Comparison of ENCODE assay signal across 31 cellular contexts in the genomic region with DNA sequence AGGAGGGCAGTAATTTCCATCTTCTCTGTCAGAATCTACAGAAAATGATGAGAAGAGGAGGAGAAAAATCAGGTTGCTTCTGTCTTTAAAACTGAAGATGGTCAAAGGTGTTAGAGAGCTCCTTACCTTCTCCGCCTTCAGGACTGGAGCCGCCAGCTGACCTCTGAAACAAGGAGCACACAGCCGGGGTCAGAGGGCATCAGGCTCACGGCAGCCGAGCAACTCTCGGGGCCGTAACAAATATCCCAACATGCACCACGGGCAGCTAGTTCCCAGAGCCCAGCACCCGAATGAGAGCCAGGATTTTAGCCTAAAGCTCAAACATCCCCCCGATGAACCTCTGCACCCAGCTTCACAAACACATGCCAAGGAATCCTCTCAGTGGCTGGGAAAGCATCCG. TPM values are rescaled to one million over a fixed set of nuclear protein-coding genes. Genes with fewer than 3 reads are reported as not detected.
A peak's percentile ranks its signal among the peaks of the same experiment; 100 is the strongest.
DNase-seq lines count a peak whose midpoint lies in the region; ATAC-seq and TF ChIP-seq lines count a peak whose summit lies in the region.
"Had no signal": no experiment of that assay in that cellular context is flagged by ENCODE, and none has a peak within 500 bp of the region (broad histone marks: within the 10 kb centered on the region; RNA-seq: fewer than 3 reads in every experiment).

No MANE protein-coding gene starts in this region.

- intact Hi-C loops in left cardiac atrium (cut with DNase I) = no loop called here

- WGBS in hepatocyte (ENCODE audit: low lambda C conversion rate, missing lambda C conversion rate) = 86% methylated on average over 11 of the region's 11 CpGs

- H3K36me3 ChIP-seq in cardiac muscle cell (peaks cover 10% of the 10 kb centered on the region), hepatocyte (replicated peaks; ENCODE audit: insufficient read depth, low read depth) (no peaks in the 10 kb centered on the region), neural progenitor cell (no peaks in the 10 kb centered on the region)
- H3K36me3 ChIP-seq: ovary had no signal

- ATAC-seq in left cardiac atrium = no peak
- ATAC-seq: activated naive CD4-positive, alpha-beta T cell treated with anti-CD3 and anti-CD28 coated beads, Interleukin-2, amount 50 U/mL, for 72 hours had no signal

- DNase-seq in cardiac muscle cell (ENCODE audit: low read depth in 1 of 2, low spot score in 1 of 2) = no peak
- no peak for DNase-seq in left cardiac atrium
- DNase-seq in hepatocyte (ENCODE audit: low spot score) = no peak
- no peak for DNase-seq in neural progenitor cell (ENCODE audit: low spot score)
- no peak for DNase-seq in NOMO-1 treated with dmso at 0.1 percent for 144 hours (lab: John Stamatoyannopoulos, UW; ENCODE audit: unreplicated experiment)
- no peak for DNase-seq in NCI-H146 (lab: John Stamatoyannopoulos, UW)
- no peak for DNase-seq in islet precursor cell
- DNase-seq: activated CD4-positive, alpha-beta memory T cell treated with anti-CD3 and anti-CD28 coated beads for 36 hours; activated CD4-positive, alpha-beta T cell treated with anti-CD3 and anti-CD28 coated beads for 1 hour; activated CD8-positive, alpha-beta memory T cell treated with anti-CD3 and anti-CD28 coated beads, Interleukin-2, amount 50 U/mL, for 48 hours; activated effector memory CD4-positive, alpha-beta T cell treated with Interleukin-2 at 50 U/mL for 16 hours; AML-193; amygdala; CD4-positive, alpha-beta memory T cell; DMS 273 treated with DMSO at 0.1 percent for 48 hours; EL; H7; immature natural killer cell; mesendoderm; naive B cell; NCI-H1417 treated with DMSO at 0.1 percent for 48 hours; NCI-H345; ovary; retina; SHP77; small intestine; stimulated activated naive CD4-positive, alpha-beta T cell treated with Interleukin-2 at 50 U/mL for 16 hours; testis had no signal

- H3K4me3 ChIP-seq in cardiac muscle cell (no peak overlapping the region), hepatocyte (no peak overlapping the region), neural progenitor cell (no peak overlapping the region)
- H3K4me3 ChIP-seq: ovary, testis had no signal

- no peak overlapping the region for H3K4me3 Mint-ChIP-seq in neural progenitor cell
- H3K4me3 Mint-ChIP-seq: activated CD4-positive, alpha-beta memory T cell treated with anti-CD3 and anti-CD28 coated beads for 36 hours; CD4-positive, alpha-beta memory T cell; immature natural killer cell; T-helper 2 cell treated with Interferon-gamma antibody and Interleukin-4, amounts not matched to agents 5 μg/mL and 100 μg/mL, for 36 hours had no signal

- TF ChIP-seq CTCF in cardiac muscle cell (IDR thresholded peaks at IDR 0.05; ENCODE audit: low read depth, low read length) (no peak), hepatocyte (IDR thresholded peaks at IDR 0.05; ENCODE audit: poor library complexity) (no peak), neural progenitor cell (IDR thresholded peaks at IDR 0.05) (no peak)

- peak overlapping the region; percentile 17 for H3K27ac ChIP-seq in cardiac muscle cell
- peak overlapping the region; percentile 23 for H3K27ac ChIP-seq in hepatocyte
- no peak overlapping the region for H3K27ac ChIP-seq in neural progenitor cell
- H3K27ac ChIP-seq: HL-60, ovary, testis had no signal

- H3K27ac Mint-ChIP-seq in neural progenitor cell = peak overlapping the region; percentile 91
- H3K27ac Mint-ChIP-seq: activated CD4-positive, alpha-beta memory T cell treated with anti-CD3 and anti-CD28 coated beads for 36 hours; T-helper 2 cell treated with Interferon-gamma antibody and Interleukin-4, amounts not matched to agents 5 μg/mL and 100 μg/mL, for 36 hours had no signal

- no peaks in the 10 kb centered on the region for H3K9me2 ChIP-seq in hepatocyte (replicated peaks; ENCODE audit: insufficient read depth)

- H3K9me3 Mint-ChIP-seq in neural progenitor cell = no peaks in the 10 kb centered on the region
- H3K9me3 Mint-ChIP-seq: activated CD4-positive, alpha-beta memory T cell treated with anti-CD3 and anti-CD28 coated beads for 36 hours; activated naive CD4-positive, alpha-beta T cell treated with anti-CD3 and anti-CD28 coated beads, Interleukin-2, amount 50 U/mL, for 72 hours; CD4-positive, alpha-beta memory T cell; immature natural killer cell; naive B cell; T-helper 2 cell treated with Interferon-gamma antibody and Interleukin-4, amounts not matched to agents 5 μg/mL and 100 μg/mL, for 36 hours had no signal

- no peaks in the 10 kb centered on the region for H3K9me3 ChIP-seq in cardiac muscle cell (ENCODE audit: low read depth)
- H3K9me3 ChIP-seq in hepatocyte (ENCODE audit: low read depth) = no peaks in the 10 kb centered on the region
- no peaks in the 10 kb centered on the region for H3K9me3 ChIP-seq in neural progenitor cell (ENCODE audit: low read depth)
- H3K9me3 ChIP-seq: ovary, testis had no signal

- no peaks in the 10 kb centered on the region for H3K27me3 Mint-ChIP-seq in neural progenitor cell (ENCODE audit: insufficient read depth, low read depth)
- H3K27me3 Mint-ChIP-seq: activated CD4-positive, alpha-beta memory T cell treated with anti-CD3 and anti-CD28 coated beads for 36 hours; CD4-positive, alpha-beta memory T cell; naive B cell had no signal

- no peak overlapping the region for H3K9ac ChIP-seq in neural progenitor cell

- H4K20me1 ChIP-seq in hepatocyte (ENCODE audit: insufficient read depth, poor library complexity, severe bottlenecking) (peaks cover 41% of the 10 kb centered on the region), neural progenitor cell (ENCODE audit: low read depth) (peaks cover 96% of the 10 kb centered on the region)

- peaks cover 26% of the 10 kb centered on the region for H3K36me3 Mint-ChIP-seq in neural progenitor cell
- H3K36me3 Mint-ChIP-seq: naive B cell had no signal

- H3K4me2 ChIP-seq in hepatocyte (no peak overlapping the region), neural progenitor cell (no peak overlapping the region)

- no peaks in the 10 kb centered on the region for H3F3A ChIP-seq in neural progenitor cell (ENCODE audit: low read depth)

- peaks cover 89% of the 10 kb centered on the region for H3K79me2 ChIP-seq in hepatocyte
- H3K79me2 ChIP-seq in neural progenitor cell (ENCODE audit: low read depth) = peaks cover 62% of the 10 kb centered on the region

- H2AFZ ChIP-seq in hepatocyte = no peak overlapping the region
- no peak overlapping the region for H2AFZ ChIP-seq in neural progenitor cell (replicated peaks)

- peaks cover 42% of the 10 kb centered on the region for H3K4me1 Mint-ChIP-seq in neural progenitor cell

- H3K27me3 ChIP-seq in cardiac muscle cell (no peaks in the 10 kb centered on the region), hepatocyte (no peaks in the 10 kb centered on the region), neural progenitor cell (no peaks in the 10 kb centered on the region)
- H3K27me3 ChIP-seq: ovary, testis had no signal

- H3K4me1 ChIP-seq in cardiac muscle cell (ENCODE audit: low read depth) (no peaks in the 10 kb centered on the region), hepatocyte (ENCODE audit: insufficient read depth) (peaks cover 31% of the 10 kb centered on the region), neural progenitor cell (peaks cover 5% of the 10 kb centered on the region)

RNA-seq across cellular contexts. Expression of a gene that starts 27.6 kb away (rescaled TPM):
- total RNA-seq in cardiac muscle cell = 14.4 and 23.6 TPM in 2 replicates
- polyA plus RNA-seq in cardiac muscle cell = 14.1 and 17.7 TPM in 2 replicates
- total RNA-seq in left cardiac atrium = 1 to 10 TPM; 6.6 to 6.9 TPM
- total RNA-seq in hepatocyte = 7.5 and 15.5 TPM in 2 replicates
- polyA plus RNA-seq in hepatocyte = 17.8 and 23.1 TPM in 2 replicates
- 2.2 and 12.4 TPM in 2 replicates for total RNA-seq in neural progenitor cell (ENCODE audit: low replicate concordance)

RNA-seq across cellular contexts. Expression of a gene that starts 36.3 kb away (rescaled TPM):
- 102 and 108 TPM in 2 replicates for total RNA-seq in cardiac muscle cell
- 17.7 and 18.3 TPM in 2 replicates for polyA plus RNA-seq in cardiac muscle cell
- total RNA-seq in left cardiac atrium = 10 to 100 TPM; 44.7 to 52.7 TPM
- 51.0 and 78.1 TPM in 2 replicates for total RNA-seq in hepatocyte
- 10.4 and 16.4 TPM in 2 replicates for polyA plus RNA-seq in hepatocyte
- 77.8 and 83.5 TPM in 2 replicates for total RNA-seq in neural progenitor cell (ENCODE audit: low replicate concordance)

RNA-seq across cellular contexts. Expression of a gene that starts 37.0 kb away (rescaled TPM):
- total RNA-seq in cardiac muscle cell (13.0 and 23.1 TPM in 2 replicates), left cardiac atrium (1 to 10 TPM; 1.9 to 3.3 TPM), hepatocyte (4.3 and 5.9 TPM in 2 replicates), neural progenitor cell (ENCODE audit: low replicate concordance) (4.6 and 6.8 TPM in 2 replicates)
- polyA plus RNA-seq in cardiac muscle cell (3.9 and 6.2 TPM in 2 replicates), hepatocyte (3.1 and 4.5 TPM in 2 replicates)

RNA-seq across cellular contexts. Expression of a gene that starts 38.1 kb away (rescaled TPM):
- 295 and 485 TPM in 2 replicates for total RNA-seq in cardiac muscle cell
- 738 and 760 TPM in 2 replicates for polyA plus RNA-seq in cardiac muscle cell
- 100 to 1,000 TPM; 503 to 537 TPM for total RNA-seq in left cardiac atrium
- 158 and 171 TPM in 2 replicates for total RNA-seq in hepatocyte
- 437 and 441 TPM in 2 replicates for polyA plus RNA-seq in hepatocyte
- 102 and 197 TPM in 2 replicates for total RNA-seq in neural progenitor cell (ENCODE audit: low replicate concordance)
